ENCODE assay signal across 15 cellular contexts in genomic region chr13:113442354-113442984, GRCh38. TPM values are rescaled to one million over a fixed set of nuclear protein-coding genes. Genes with fewer than 3 reads are reported as not detected.
DNase-seq lines count a peak whose midpoint lies in the region; ATAC-seq and TF ChIP-seq lines count a peak whose summit lies in the region.
"Had no signal": no experiment of that assay in that cellular context is flagged by ENCODE, and none has a peak within 500 bp of the region (broad histone marks: within the 10 kb centered on the region; RNA-seq: fewer than 3 reads in every experiment).

No MANE protein-coding gene starts in this region.

- intact Hi-C loops in sigmoid colon (cut with DNase I) = no loop called here

- TF ChIP-seq POLR2A in sigmoid colon (IDR thresholded peaks at IDR 0.05) = no peak

- ATAC-seq in WTC11 = no peak
- ATAC-seq: A549, HCT116 had no signal

- H3K4me1 Mint-ChIP-seq in WTC11 = no peaks in the 10 kb centered on the region
- H3K4me1 Mint-ChIP-seq in chondrocyte (ENCODE audit: low read depth) = no peaks in the 10 kb centered on the region

- POLR2A ChIA-PET in WTC11 (lab: Charles Lee) = no interaction called here

- H3K27ac Mint-ChIP-seq in WTC11 = no peak overlapping the region
- H3K27ac Mint-ChIP-seq in chondrocyte (ENCODE audit: unreplicated experiment) = no peak overlapping the region
- H3K27ac Mint-ChIP-seq: IgD-negative memory B cell had no signal

- no peaks in the 10 kb centered on the region for H3K9me3 ChIP-seq in sigmoid colon
- H3K9me3 ChIP-seq: A549, BE2C had no signal

- no peaks in the 10 kb centered on the region for H3K27me3 ChIP-seq in sigmoid colon
- H3K27me3 ChIP-seq: BE2C had no signal

- CTCF ChIA-PET in WTC11 (lab: Charles Lee) = no interaction called here

- no peak overlapping the region for H3K27ac ChIP-seq in sigmoid colon
- H3K27ac ChIP-seq: A549, C4-2B had no signal

- H3K9me3 Mint-ChIP-seq in WTC11 (peaks cover 9% of the 10 kb centered on the region; the same call in 1 of the 2 replicates), chondrocyte (ENCODE audit: low read depth) (peaks cover 4% of the 10 kb centered on the region)

- no peak overlapping the region for H3K4me3 Mint-ChIP-seq in WTC11
- no peak overlapping the region for H3K4me3 Mint-ChIP-seq in chondrocyte (ENCODE audit: unreplicated experiment)
- H3K4me3 Mint-ChIP-seq: CD4-positive, alpha-beta memory T cell; IgD-negative memory B cell had no signal

- DNase-seq in WTC11 (ENCODE audit: low spot score) = no peak
- DNase-seq in chondrocyte (ENCODE audit: low spot score) = peak; percentile 11
- DNase-seq in mesenteric fat pad (ENCODE audit: low spot score) = peak; percentile 28
- peak; percentile 5 for DNase-seq in sigmoid colon
- no peak for DNase-seq in NCI-H1092 (lab: John Stamatoyannopoulos, UW)
- DNase-seq in HT-29 (ENCODE audit: low spot score) = no peak
- DNase-seq in activated T-cell treated with anti-CD3 and anti-CD28 coated beads, Interleukin-2, amount 50 U/mL, for 48 hours = no peak
- DNase-seq: BE2C; CD4-positive, alpha-beta memory T cell; DMS79; GOT3 had no signal

- TF ChIP-seq CTCF in WTC11 (IDR thresholded peaks at IDR 0.05) (no peak), chondrocyte (IDR thresholded peaks at IDR 0.05) (no peak), sigmoid colon (IDR thresholded peaks at IDR 0.05) (no peak)

- no peak overlapping the region for H3K4me3 ChIP-seq in sigmoid colon
- H3K4me3 ChIP-seq: A549 had no signal

- H3K36me3 Mint-ChIP-seq in WTC11 (peaks cover 5% of the 10 kb centered on the region), chondrocyte (ENCODE audit: low read depth) (peaks cover 17% of the 10 kb centered on the region)

- no peak for TF ChIP-seq EP300 in sigmoid colon (IDR thresholded peaks at IDR 0.05)

- 96 to 97% methylated on average over 10 of the region's 10 CpGs for WGBS in sigmoid colon, 2 donors

- H3K27me3 Mint-ChIP-seq in WTC11 (ENCODE audit: low read depth) = no peaks in the 10 kb centered on the region
- no peaks in the 10 kb centered on the region for H3K27me3 Mint-ChIP-seq in chondrocyte (ENCODE audit: low read depth)
- H3K27me3 Mint-ChIP-seq: CD4-positive, alpha-beta memory T cell; IgD-negative memory B cell had no signal

- peaks cover 0 to 6% (median 4%) of the 10 kb centered on the region in 4 donors for H3K4me1 ChIP-seq in sigmoid colon
- H3K4me1 ChIP-seq: A549, BE2C had no signal

- no peaks in the 10 kb centered on the region for H3K36me3 ChIP-seq in sigmoid colon

TF ChIP-seq in WTC11, 78 proteins besides CTCF, POLR2A, EP300 and RAD21:
- TF ChIP-seq JUN (CRISPR knock-in tag; IDR thresholded peaks at IDR 0.05) (no peak), ZNF317 (CRISPR knock-in tag; IDR thresholded peaks at IDR 0.05; ENCODE audit: borderline replicate concordance, low read depth) (peak; percentile 82)

RNA-seq across cellular contexts. Expression of gene ADPRHL1, which starts 10.8 kb away (rescaled TPM):
- total RNA-seq in WTC11 (2021) (1.0 to 1.5 TPM (median 1.4 TPM) in 3 replicates), chondrocyte (6.3 to 8.8 TPM (median 8.4 TPM) in 3 replicates), mesenteric fat pad (2.1 TPM), sigmoid colon (1 to 10 TPM; 2.3 to 7.8 (median 4.5) TPM)
- polyA plus RNA-seq in sigmoid colon = 1 to 10 TPM; 1.2 to 4.9 (median 4.2) TPM
- total RNA-seq in HT-29 (2014; rRNA removed; shearing (Covaris generic)) = 1.8 and 3.3 TPM in 2 replicates

RNA-seq across cellular contexts. Expression of gene DCUN1D2, which starts 48.0 kb away (rescaled TPM):
- total RNA-seq in WTC11 (2021) (34.0 to 42.5 TPM (median 36.0 TPM) in 3 replicates), chondrocyte (17.0 to 24.9 TPM (median 19.5 TPM) in 3 replicates), mesenteric fat pad (21.7 TPM), sigmoid colon (10 to 100 TPM; 20.6 to 33.0 (median 27.6) TPM)
- polyA plus RNA-seq in sigmoid colon = 10 to 100 TPM in 1 of 3 donors, 1 to 10 TPM in 2; 6.6 to 10.2 (median 7.9) TPM
- total RNA-seq in HT-29 (2014; rRNA removed; shearing (Covaris generic)) = 17.1 and 22.0 TPM in 2 replicates

Comparison
In these comparisons a context has a peak if more than half of its experiments do, and no peak if none do; other contexts are left out.
1. DNase-seq: peak in chondrocyte (single experiment), mesenteric fat pad (single experiment) and sigmoid colon (single experiment); none in WTC11 (single experiment), NCI-H1092 (single experiment), HT-29 (single experiment) and activated T-cell treated with anti-CD3 and anti-CD28 coated beads, Interleukin-2, amount 50 U/mL, for 48 hours (0 of 2).